ENCODE assay signal across 8 cellular contexts in genomic region chr6:118649918-118650499, GRCh38. TPM values are rescaled to one million over a fixed set of nuclear protein-coding genes. Genes with fewer than 3 reads are reported as not detected.
DNase-seq lines count a peak whose midpoint lies in the region; ATAC-seq, FAIRE-seq and TF ChIP-seq lines count a peak whose summit lies in the region.

No MANE protein-coding gene starts in this region.

- no peak overlapping the region for H3K27ac Mint-ChIP-seq in Calu3 (ENCODE audit: unreplicated experiment)

- H3K4me3 Mint-ChIP-seq in Calu3 (ENCODE audit: low read depth, unreplicated experiment), result peak overlapping the region; percentile 87

- H4K20me1 ChIP-seq in OCI-LY7 (ENCODE audit: insufficient read depth, low read length) (peaks cover 9% of the 10 kb centered on the region), endothelial cell of umbilical vein (replicated peaks; ENCODE audit: control insufficient read depth, extremely low read depth, insufficient read depth, low read length) (peaks cover under 1% of the 10 kb centered on the region)

- no peaks in the 10 kb centered on the region for H3K9me3 Mint-ChIP-seq in Calu3 (ENCODE audit: low read depth, unreplicated experiment)

- FAIRE-seq in endothelial cell of umbilical vein (lab: Jason Lieb, UNC), result peak; percentile 63
- no peak for FAIRE-seq in urothelium cell line (lab: Jason Lieb, UNC)

- dilution Hi-C loops in endothelial cell of umbilical vein (cut with MboI; ENCODE audit: extremely low pct_ligation_motif_present, low sequenced_read_pairs), result no loop called here

- peak overlapping the region; percentile 81 for H3K4me3 ChIP-seq in OCI-LY7 (ENCODE audit: low read depth, low read length, poor library complexity, severe bottlenecking)
- peak overlapping the region; percentile 57 to 98 (median 93) for H3K4me3 ChIP-seq in endothelial cell of umbilical vein (replicated peaks in 1 of 3; ENCODE audit: insufficient read depth in 1 of 3, low read depth in 1 of 3, low read length in 3 of 3)
- H3K4me3 ChIP-seq in ovary, result peak overlapping the region; percentile 93

- TF ChIP-seq CTCF in Calu3 (IDR thresholded peaks at IDR 0.05; ENCODE audit: unreplicated experiment) (no peak), OCI-LY7 (conservative IDR thresholded peaks at IDR 0.05; ENCODE audit: low read length) (no peak), endothelial cell of umbilical vein (IDR thresholded peaks at IDR 0.05; ENCODE audit: extremely low read depth in 1 of 2, insufficient read depth in 1 of 2, low read depth in 1 of 2, low read length in 2 of 2) (no peak), ovary (IDR thresholded peaks at IDR 0.05) (no peak)

- BruUV-seq in Calu3 (replicated peaks; lab: Mats Ljungman, UMichigan), result TSS peak; percentile 37
- BruUV-seq in OCI-LY7 (replicated peaks; lab: Mats Ljungman, UMichigan), result TSS peak; percentile 61
- BruUV-seq in endothelial cell of umbilical vein (replicated peaks; lab: Mats Ljungman, UMichigan), result TSS peak; percentile 38

- no peak for TF ChIP-seq EP300 in ovary (IDR thresholded peaks at IDR 0.05)

- no peaks in the 10 kb centered on the region for H3K9me2 ChIP-seq in OCI-LY7 (ENCODE audit: insufficient read depth, low read length)

- POLR2A ChIA-PET in OCI-LY7 (lab: Charles Lee), result interaction anchor here (0.9 to 1.6 kb wide), 2 partner anchors 13 to 354 kb away, joined by 3 to 4 read pairs; no protein-coding TSS in a partner anchor
- POLR2A ChIA-PET in endothelial cell of umbilical vein (lab: Charles Lee), result no interaction called here

- no peak for ATAC-seq in HG02610 (IDR thresholded peaks at IDR 0.05; ENCODE audit: unreplicated experiment)

- H3K36me3 Mint-ChIP-seq in Calu3 (ENCODE audit: insufficient read depth, unreplicated experiment), result peaks cover 20% of the 10 kb centered on the region

- H3K36me3 ChIP-seq in OCI-LY7 (ENCODE audit: insufficient read depth, low read length) (no peaks in the 10 kb centered on the region), endothelial cell of umbilical vein (ENCODE audit: control insufficient read depth in 2 of 2, extremely low read depth in 1 of 2, insufficient read depth in 2 of 2, low read length in 2 of 2) (no peaks in the 10 kb centered on the region), ovary (no peaks in the 10 kb centered on the region)

- H3K4me2 ChIP-seq in OCI-LY7 (ENCODE audit: low read length), result peak overlapping the region; percentile 98
- H3K4me2 ChIP-seq in endothelial cell of umbilical vein (ENCODE audit: insufficient read depth, low read length), result peak overlapping the region; percentile 98

- no peaks in the 10 kb centered on the region for H3K4me1 Mint-ChIP-seq in Calu3 (ENCODE audit: low read depth, unreplicated experiment)

- H3K27me3 ChIP-seq in endothelial cell of umbilical vein (ENCODE audit: control insufficient read depth in 2 of 2, insufficient read depth in 2 of 2, low read length in 2 of 2), result no peaks in the 10 kb centered on the region
- H3K27me3 ChIP-seq in ovary, result no peaks in the 10 kb centered on the region

- H2AFZ ChIP-seq in OCI-LY7 (ENCODE audit: low read length) (no peak overlapping the region; the same call in 1 of the 2 replicates), endothelial cell of umbilical vein (ENCODE audit: low read depth, low read length) (peak overlapping the region; percentile 99)

- H3K27ac ChIP-seq in OCI-LY7 (ENCODE audit: low read depth, low read length, poor library complexity, severe bottlenecking) (no peak overlapping the region), endothelial cell of umbilical vein (ENCODE audit: insufficient read depth, low read depth, low read length) (peak overlapping the region; percentile 95), ovary (peak overlapping the region; percentile 93 to 98)

- H3K79me2 ChIP-seq in OCI-LY7 (ENCODE audit: insufficient read depth, low read depth, low read length) (no peaks in the 10 kb centered on the region), endothelial cell of umbilical vein (ENCODE audit: control insufficient read depth, insufficient read depth, low read length) (peaks cover 60% of the 10 kb centered on the region)

- H3K27me3 Mint-ChIP-seq in Calu3 (ENCODE audit: unreplicated experiment), result no peaks in the 10 kb centered on the region

- peaks cover 44% of the 10 kb centered on the region for H3K4me1 ChIP-seq in OCI-LY7 (ENCODE audit: insufficient read depth, low read length, poor library complexity, severe bottlenecking)
- peaks cover 21% of the 10 kb centered on the region for H3K4me1 ChIP-seq in endothelial cell of umbilical vein (ENCODE audit: control insufficient read depth, extremely low read depth, insufficient read depth, low read length)
- peaks cover 5% of the 10 kb centered on the region for H3K4me1 ChIP-seq in ovary (ENCODE audit: insufficient read depth)

- peak overlapping the region; percentile 99 for H3K9ac ChIP-seq in endothelial cell of umbilical vein (replicated peaks; ENCODE audit: extremely low read depth, insufficient read depth, low read length)

- WGBS in ovary, 3 donors, result 7 to 13% (median 11%) methylated on average over 9 of the region's 9 CpGs

- H3K9me1 ChIP-seq in endothelial cell of umbilical vein (replicated peaks; ENCODE audit: control insufficient read depth, extremely low read depth, insufficient read depth, low read length), result no peaks in the 10 kb centered on the region

- TF ChIP-seq POLR2A in endothelial cell of umbilical vein (IDR thresholded peaks at IDR 0.05; ENCODE audit: low read depth, low read length) (no peak), ovary (IDR thresholded peaks at IDR 0.05) (no peak)

- intact Hi-C loops in Calu3 (cut with micrococcal nuclease; ENCODE audit: unreplicated experiment) (loop anchor here (2.0 to 5.0 kb wide), 3 partner anchors 57 to 1208 kb away; no protein-coding TSS in a partner anchor), OCI-LY7 (cut with micrococcal nuclease; ENCODE audit: unreplicated experiment) (loop anchor here (2.0 kb wide), 1 partner anchor 245 kb away; the partner anchor contains the start of gene ASF1A), endothelial cell of umbilical vein (cut with micrococcal nuclease) (loop anchor here (2.0 to 5.0 kb wide), 2 partner anchors 152 to 245 kb away; partner anchors contain the start of gene ASF1A), ovary (cut with DNase I) (loop anchor here in 3 of 4 donors (10.0 kb wide), 2 partner anchors 55 to 125 kb away; no protein-coding TSS in a partner anchor)

- H3K9me3 ChIP-seq in OCI-LY7 (ENCODE audit: low read length), result no peaks in the 10 kb centered on the region
- H3K9me3 ChIP-seq in endothelial cell of umbilical vein (replicated peaks; ENCODE audit: control insufficient read depth, insufficient read depth, low read length), result no peaks in the 10 kb centered on the region
- no peaks in the 10 kb centered on the region for H3K9me3 ChIP-seq in ovary

- CTCF ChIA-PET in Calu3 (lab: Charles Lee) (interaction anchor here (0.6 kb wide), 1 partner anchor 18 kb away, joined by 3 read pairs; no protein-coding TSS in a partner anchor), OCI-LY7 (lab: Charles Lee; ENCODE audit: unreplicated experiment) (no interaction called here), endothelial cell of umbilical vein (lab: Charles Lee) (interaction anchor here (0.9 to 1.0 kb wide), 2 partner anchors 9 to 80 kb away, joined by 3 to 4 read pairs; no protein-coding TSS in a partner anchor)

- no peak for DNase-seq in Calu3
- DNase-seq in OCI-LY7 (ENCODE audit: low spot score), result no peak
- peak; percentile 67 for DNase-seq in endothelial cell of umbilical vein (ENCODE audit: low read depth, low spot score)
- no peak for DNase-seq in ovary
- no peak for DNase-seq in A172 (ENCODE audit: low spot score)
- no peak for DNase-seq in urothelium cell line (ENCODE audit: low spot score)
- no peak for DNase-seq in NOMO-1 treated with DMSO at 0.1 percent for 48 hours (lab: John Stamatoyannopoulos, UW; ENCODE audit: unreplicated experiment)

TF ChIP-seq in endothelial cell of umbilical vein, 7 proteins besides CTCF, POLR2A, EP300 and RAD21:
- no peak for TF ChIP-seq FOS (IDR thresholded peaks at IDR 0.05; ENCODE audit: borderline replicate concordance, insufficient read depth, low read length)
- TF ChIP-seq MAX (IDR thresholded peaks at IDR 0.05; ENCODE audit: insufficient read depth, insufficient read length), result no peak
- no peak for TF ChIP-seq GATA2 (IDR thresholded peaks at IDR 0.05; ENCODE audit: insufficient read depth, insufficient read length, low read depth, low read length)
- no peak for TF ChIP-seq POLR2AphosphoS5 (IDR thresholded peaks at IDR 0.05; ENCODE audit: insufficient read depth, low read depth, low read length)
- TF ChIP-seq EZH2 (IDR thresholded peaks at IDR 0.05; ENCODE audit: borderline replicate concordance, low read depth, low read length, severe bottlenecking), result no peak
- TF ChIP-seq MYC (IDR thresholded peaks at IDR 0.05; ENCODE audit: low read depth, low read length), result no peak
- no peak for TF ChIP-seq JUN (IDR thresholded peaks at IDR 0.05; ENCODE audit: borderline replicate concordance, insufficient read depth, insufficient read length, low read depth)

RNA-seq across cellular contexts. Expression of gene CEP85L, which starts 1.4 kb away (rescaled TPM):
- total RNA-seq in Calu3 (2022) (4.4 and 5.8 TPM in 2 replicates), OCI-LY7 (2022) (12.0 and 15.4 TPM in 2 replicates), endothelial cell of umbilical vein (9.2 and 12.0 TPM in 2 replicates), ovary (10 to 100 TPM; 17.7 to 33.4 (median 26.2) TPM)
- total RNA-seq in OCI-LY7 (2014; rRNA removed; shearing (Covaris generic)), result 7.4 and 9.6 TPM in 2 replicates
- polyA plus RNA-seq in endothelial cell of umbilical vein (1.5 and 1.8 TPM in 2 replicates), ovary (1 to 10 TPM; 4.0 to 6.2 TPM)
- polyA plus RNA-seq in endothelial cell of umbilical vein (2011; cell fraction: cytosol; rRNA removed), result 1.4 and 1.5 TPM in 2 replicates
- polyA plus RNA-seq in endothelial cell of umbilical vein (2011; cell fraction: nucleus; rRNA removed), result 7.0 and 8.0 TPM in 2 replicates
- 4.2 and 4.9 TPM in 2 replicates for polyA plus RNA-seq in endothelial cell of umbilical vein (2012)
- 38.8 and 44.9 TPM in 2 replicates for polyA minus RNA-seq in endothelial cell of umbilical vein
- polyA minus RNA-seq in endothelial cell of umbilical vein (2011; cell fraction: cytosol; rRNA and poly(A)+ RNA removed), result 2.3 TPM
- polyA minus RNA-seq in endothelial cell of umbilical vein (2011; cell fraction: nucleus; rRNA and poly(A)+ RNA removed), result 67.2 and 142 TPM in 2 replicates
- 4.7 and 5.0 TPM in 2 replicates for total RNA-seq in A172 (2014; rRNA removed; shearing (Covaris generic))
